14 cellular contexts compared by ENCODE assay signal in the genomic region with DNA sequence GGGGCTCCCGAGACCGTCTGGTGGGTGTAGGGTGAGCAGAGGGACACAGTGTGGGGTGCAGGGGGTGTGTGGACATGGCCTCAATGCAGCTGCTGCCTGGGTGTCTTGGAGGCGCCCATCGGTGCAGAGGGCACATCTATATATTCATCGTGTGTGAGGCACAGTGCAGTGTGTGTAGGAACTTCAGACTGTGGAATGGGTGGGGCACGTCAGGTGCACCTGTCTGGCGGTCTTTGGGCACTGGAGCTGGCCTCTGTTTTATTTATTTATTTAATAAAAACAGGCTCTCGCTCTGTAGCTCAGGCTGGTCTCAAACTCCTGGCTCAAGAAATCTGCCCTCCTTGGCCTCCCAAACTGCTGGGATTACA. TPM values are rescaled to one million over a fixed set of nuclear protein-coding genes. Genes with fewer than 3 reads are reported as not detected.
A peak's percentile ranks its signal among the peaks of the same experiment; 100 is the strongest.
DNase-seq lines count a peak whose midpoint lies in the region; ATAC-seq and TF ChIP-seq lines count a peak whose summit lies in the region.
"Had no signal": no experiment of that assay in that cellular context is flagged by ENCODE, and none has a peak within 500 bp of the region (broad histone marks: within the 10 kb centered on the region; RNA-seq: fewer than 3 reads in every experiment).

No MANE protein-coding gene starts in this region.

- ATAC-seq in HCT116 (no peak), HG03565 (IDR thresholded peaks at IDR 0.05; ENCODE audit: unreplicated experiment) (no peak), HG03378 (IDR thresholded peaks at IDR 0.05; ENCODE audit: unreplicated experiment) (no peak), HG03045 (IDR thresholded peaks at IDR 0.05; ENCODE audit: unreplicated experiment) (no peak)
- no peak for ATAC-seq in natural killer cell treated with Interleukin-12 subunit alpha and Interleukin-12 subunit beta and Interleukin-15 and Interleukin-18, amount 100 ng/mL, for 72 hours
- ATAC-seq: gastroesophageal sphincter had no signal

- H3K9me2 ChIP-seq in HCT116 (ENCODE audit: insufficient read depth): no peaks in the 10 kb centered on the region

- no peak for DNase-seq in HCT116 (ENCODE audit: low read depth, low spot score)
- no peak for DNase-seq in caudate nucleus (lab: John Stamatoyannopoulos, UW)
- DNase-seq in natural killer cell treated with Interleukin-12 subunit alpha and Interleukin-12 subunit beta and Interleukin-15 and Interleukin-18, amount 100 ng/mL, for 72 hours (ENCODE audit: low spot score): no peak
- no peak for DNase-seq in stimulated activated CD4-positive, alpha-beta T cell treated with anti-CD3 and anti-CD28 coated beads, Interleukin-2, amount 100 ng/mL, for 24 hours
- DNase-seq: activated effector memory CD4-positive, alpha-beta T cell treated with Interleukin-2 at 50 U/mL for 16 hours; HCEC 1CT; NCI-H146; NCI-H510A had no signal

- H3K36me3 ChIP-seq in BLaER1 treated with 17β-estradiol and CSF1 and Interleukin-3, amounts not matched to agents 10 nM and 100 nM: peaks cover 50 to 90% (median 82%) of the 10 kb centered on the region in 11 experiments
- peaks cover 9 to 32% of the 10 kb centered on the region in 2 experiments; a peak in 3 of 4 replicates for H3K36me3 ChIP-seq in HCT116 (ENCODE audit: control insufficient read depth in 1 of 2, insufficient read depth in 2 of 2, low read length in 2 of 2)

- BruUV-seq in HCT116 (replicated peaks; lab: Mats Ljungman, UMichigan): no TSS peak

- no peak for TF ChIP-seq RAD21 in HCT116 (IDR thresholded peaks at IDR 0.05; ENCODE audit: low read depth)

- H3K4me3 Mint-ChIP-seq in natural killer cell treated with Interleukin-12 subunit alpha and Interleukin-12 subunit beta and Interleukin-15 and Interleukin-18, amount 100 ng/mL, for 72 hours: peak overlapping the region; percentile 88

- CTCF ChIA-PET in HCT116 (lab: Charles Lee): no interaction called here

- H3K4me3 ChIP-seq in BLaER1 treated with 17β-estradiol and CSF1 and Interleukin-3, amounts not matched to agents 10 nM and 100 nM: no peak overlapping the region
- H3K4me3 ChIP-seq in HCT116 (replicated peaks in 1 of 2; ENCODE audit: low read depth in 1 of 2, low read length in 2 of 2): no peak overlapping the region
- H3K4me3 ChIP-seq: gastroesophageal sphincter had no signal

- H3K27me3 Mint-ChIP-seq in natural killer cell treated with Interleukin-12 subunit alpha and Interleukin-12 subunit beta and Interleukin-15 and Interleukin-18, amount 100 ng/mL, for 72 hours: no peaks in the 10 kb centered on the region
- H3K27me3 Mint-ChIP-seq: progenitor cell of endocrine pancreas had no signal

- H3K27ac ChIP-seq in BLaER1 treated with 17β-estradiol and CSF1 and Interleukin-3, amounts not matched to agents 10 nM and 100 nM: peak overlapping the region in 8 of 11 experiments; percentile 2 to 91 (median 84); a peak in 9 of 22 replicates
- H3K27ac ChIP-seq in HCT116 (ENCODE audit: low read depth, low read length): no peak overlapping the region
- H3K27ac ChIP-seq in caudate nucleus (ENCODE audit: low read depth, low read length): peak overlapping the region; percentile 62

- H3K9ac ChIP-seq in BLaER1 treated with 17β-estradiol and CSF1 and Interleukin-3, amounts not matched to agents 10 nM and 100 nM: peak overlapping the region in 6 of 11 experiments; percentile 31 to 80 (median 40); a peak in 4 of 22 replicates
- no peak overlapping the region for H3K9ac ChIP-seq in HCT116 (ENCODE audit: low read length)

- H3K4me1 Mint-ChIP-seq in natural killer cell treated with Interleukin-12 subunit alpha and Interleukin-12 subunit beta and Interleukin-15 and Interleukin-18, amount 100 ng/mL, for 72 hours (ENCODE audit: low read depth in 2 of 2): peaks cover 66 to 74% of the 10 kb centered on the region in 2 donors

- H3K9me3 ChIP-seq in BLaER1 treated with 17β-estradiol and CSF1 and Interleukin-3, amounts not matched to agents 10 nM and 100 nM (replicated peaks in 1 of 11): no peaks in the 10 kb centered on the region
- no peaks in the 10 kb centered on the region for H3K9me3 ChIP-seq in HCT116 (ENCODE audit: control insufficient read depth in 1 of 2, insufficient read depth in 1 of 2, low read depth in 1 of 2, low read length in 2 of 2)
- H3K9me3 ChIP-seq: gastroesophageal sphincter had no signal

- POLR2A ChIA-PET in HCT116 (lab: Charles Lee): interaction anchor here (0.7 kb wide), 2 partner anchors 15 to 17 kb away, joined by 3 read pairs; a partner anchor contains a TSS

- RAD21 ChIA-PET in HCT116 (lab: Charles Lee; ENCODE audit: low non-redundant PET in 1 of 2, low total read pairs in 2 of 2, uncharacterized antibody in 2 of 2, unreplicated experiment in 2 of 2): no interaction called here

- intact Hi-C loops in HCT116 (cut with micrococcal nuclease): no loop called here

- H3K36me3 Mint-ChIP-seq in natural killer cell treated with Interleukin-12 subunit alpha and Interleukin-12 subunit beta and Interleukin-15 and Interleukin-18, amount 100 ng/mL, for 72 hours: peaks cover 10% of the 10 kb centered on the region

- peak overlapping the region in 10 of 11 experiments; percentile 79 to 98 (median 96); a peak in 14 of 22 replicates for H3K4me2 ChIP-seq in BLaER1 treated with 17β-estradiol and CSF1 and Interleukin-3, amounts not matched to agents 10 nM and 100 nM
- H3K4me2 ChIP-seq in HCT116 (ENCODE audit: low read length): no peak overlapping the region

- no peaks in the 10 kb centered on the region for H3K27me3 ChIP-seq in BLaER1 treated with 17β-estradiol and CSF1 and Interleukin-3, amounts not matched to agents 10 nM and 100 nM
- no peaks in the 10 kb centered on the region for H3K27me3 ChIP-seq in HCT116 (ENCODE audit: insufficient read depth, low read length)
- H3K27me3 ChIP-seq: gastroesophageal sphincter had no signal

- TF ChIP-seq POLR2A in HCT116 (IDR thresholded peaks at IDR 0.05; ENCODE audit: borderline replicate concordance, extremely low read depth, insufficient read depth, insufficient read length): no peak

- H4K20me1 ChIP-seq in BLaER1 treated with 17β-estradiol and CSF1 and Interleukin-3, amounts not matched to agents 10 nM and 100 nM: peaks cover 27 to 100% (median 67%) of the 10 kb centered on the region in 11 experiments; a peak in 20 of 22 replicates
- H4K20me1 ChIP-seq in HCT116 (ENCODE audit: insufficient read depth): no peaks in the 10 kb centered on the region

- no peak overlapping the region for H2AFZ ChIP-seq in HCT116 (ENCODE audit: low read depth, low read length, poor library complexity, severe bottlenecking)

- no peaks in the 10 kb centered on the region for H3K9me3 Mint-ChIP-seq in natural killer cell treated with Interleukin-12 subunit alpha and Interleukin-12 subunit beta and Interleukin-15 and Interleukin-18, amount 100 ng/mL, for 72 hours

- peaks cover 85% of the 10 kb centered on the region for H3K79me2 ChIP-seq in HCT116 (ENCODE audit: insufficient read depth, low read length)

- H3K4me1 ChIP-seq in BLaER1 treated with 17β-estradiol and CSF1 and Interleukin-3, amounts not matched to agents 10 nM and 100 nM: peaks cover 67 to 100% (median 90%) of the 10 kb centered on the region in 10 experiments
- H3K4me1 ChIP-seq in HCT116 (ENCODE audit: control insufficient read depth in 1 of 2, insufficient read depth in 2 of 2, low read length in 2 of 2): peaks cover 1 to 23% of the 10 kb centered on the region in 2 experiments

- peak overlapping the region; percentile 72 to 86 for H3K27ac Mint-ChIP-seq in natural killer cell treated with Interleukin-12 subunit alpha and Interleukin-12 subunit beta and Interleukin-15 and Interleukin-18, amount 100 ng/mL, for 72 hours

- no peak for TF ChIP-seq CTCF in HCT116 (IDR thresholded peaks at IDR 0.05 in 2 of 3, conservative IDR thresholded peaks at IDR 0.05 in 1 of 3; ENCODE audit: borderline replicate concordance in 1 of 3, insufficient read depth in 1 of 3, low read depth in 2 of 3, low read length in 2 of 3)

TF ChIP-seq in HCT116, 20 proteins besides CTCF, POLR2A, EP300 and RAD21:
- TF ChIP-seq POLR2AphosphoS5 (IDR thresholded peaks at IDR 0.05; ENCODE audit: low read depth, low read length): 0 out of 2 replicates have a peak, but pooled peaks have one; percentile 4
- TF ChIP-seq CEBPB (IDR thresholded peaks at IDR 0.05; ENCODE audit: low read depth): no peak

RNA-seq across cellular contexts. Expression of a gene that starts 16.8 kb away (rescaled TPM):
- 149 TPM for total RNA-seq in HCT116 (2021; ENCODE audit: unreplicated experiment)
- polyA plus RNA-seq in HCT116 (2012): 126 and 129 TPM in 2 replicates
- total RNA-seq in natural killer cell treated with Interleukin-12 subunit alpha and Interleukin-12 subunit beta and Interleukin-15 and Interleukin-18, amount 100 ng/mL, for 72 hours: 100 to 1,000 TPM; 214 to 390 TPM

RNA-seq across cellular contexts. Expression of a gene that starts 33.1 kb away (rescaled TPM):
- 1,631 TPM for total RNA-seq in HCT116 (2021; ENCODE audit: unreplicated experiment)
- polyA plus RNA-seq in HCT116 (2012): 2,133 and 2,505 TPM in 2 replicates
- 1,000 to 10,000 TPM; 1,120 to 1,259 TPM for total RNA-seq in natural killer cell treated with Interleukin-12 subunit alpha and Interleukin-12 subunit beta and Interleukin-15 and Interleukin-18, amount 100 ng/mL, for 72 hours
